15 cellular contexts compared by ENCODE assay signal in the genomic region with DNA sequence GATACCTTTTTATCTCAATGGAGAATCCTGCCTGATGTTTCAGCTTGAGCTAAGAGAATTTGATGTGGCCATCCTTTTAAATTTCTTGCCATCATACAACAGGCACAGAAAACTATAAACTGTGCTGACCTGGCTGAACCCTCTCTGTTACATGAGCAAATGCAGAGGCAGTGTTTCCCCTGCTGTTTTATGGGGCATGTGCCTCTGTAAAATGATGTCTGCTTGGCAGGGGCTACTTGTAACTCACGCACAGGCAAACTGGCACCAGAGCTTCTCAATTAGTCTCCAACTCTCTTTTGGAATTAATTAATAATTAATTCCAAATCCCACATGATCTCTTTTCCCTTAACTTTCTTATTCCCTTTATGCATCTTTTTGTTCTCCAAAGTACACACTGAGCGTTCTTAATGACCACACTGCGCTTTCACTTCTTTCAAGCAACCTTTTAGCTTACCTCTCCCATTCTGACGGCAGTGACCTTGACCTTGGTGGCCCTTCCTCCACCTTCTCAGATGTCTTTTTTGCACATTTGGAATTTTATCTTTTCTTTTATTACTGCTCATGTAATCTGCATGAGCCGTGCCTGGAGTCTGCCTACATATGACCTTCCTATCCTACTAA.
DNase-seq lines count a peak whose midpoint lies in the region; TF ChIP-seq lines count a peak whose summit lies in the region.
"Had no signal": no experiment of that assay in that cellular context is flagged by ENCODE, and none has a peak within 500 bp of the region (broad histone marks: within the 10 kb centered on the region; RNA-seq: fewer than 3 reads in every experiment).

No MANE protein-coding gene starts in this region.

- H3K9ac ChIP-seq in smooth muscle cell (ENCODE audit: low read depth), result no peak overlapping the region
- H3K9ac ChIP-seq: BLaER1 treated with 17β-estradiol and CSF1 and Interleukin-3, amounts not matched to agents 10 nM and 100 nM had no signal

- no peak overlapping the region; the same call in 1 of the 2 replicates for H3K27ac ChIP-seq in HEK293 (ENCODE audit: extremely low read depth, low read depth, low read length)
- peak overlapping the region; percentile 84 for H3K27ac ChIP-seq in VCaP
- H3K27ac ChIP-seq in smooth muscle cell (ENCODE audit: low read depth), result peak overlapping the region; percentile 7
- H3K27ac ChIP-seq: BLaER1 treated with 17β-estradiol and CSF1 and Interleukin-3, amounts not matched to agents 10 nM and 100 nM had no signal

- no peak overlapping the region for H2AFZ ChIP-seq in smooth muscle cell (ENCODE audit: low read depth)

- H3K79me2 ChIP-seq in smooth muscle cell (ENCODE audit: low read depth), result no peaks in the 10 kb centered on the region

- WGBS in smooth muscle cell (ENCODE audit: low lambda C conversion rate), result 71% methylated on average over 5 of the region's 5 CpGs

- TF ChIP-seq CTCF in HEK293 (tag by site-specific recombination; IDR thresholded peaks at IDR 0.05) (no peak), VCaP (conservative IDR thresholded peaks at IDR 0.05) (no peak), smooth muscle cell (IDR thresholded peaks at IDR 0.05; ENCODE audit: borderline replicate concordance, insufficient read depth, poor library complexity, severe bottlenecking) (no peak)

- H3K36me3 ChIP-seq in HEK293 (ENCODE audit: control insufficient read depth in 2 of 2, insufficient read depth in 1 of 2, low read length in 2 of 2) (no peaks in the 10 kb centered on the region), smooth muscle cell (ENCODE audit: low read depth) (no peaks in the 10 kb centered on the region)
- H3K36me3 ChIP-seq: BLaER1 treated with 17β-estradiol and CSF1 and Interleukin-3, amounts not matched to agents 10 nM and 100 nM had no signal

- no peaks in the 10 kb centered on the region for H3K27me3 ChIP-seq in smooth muscle cell (ENCODE audit: low read depth)
- H3K27me3 ChIP-seq: BLaER1 treated with 17β-estradiol and CSF1 and Interleukin-3, amounts not matched to agents 10 nM and 100 nM had no signal

- no peaks in the 10 kb centered on the region for H4K20me1 ChIP-seq in smooth muscle cell (ENCODE audit: low read depth)
- H4K20me1 ChIP-seq: BLaER1 treated with 17β-estradiol and CSF1 and Interleukin-3, amounts not matched to agents 10 nM and 100 nM had no signal

- POLR2A ChIA-PET in HEK293 (lab: Yijun Ruan, JAX), result no interaction called here

- no peaks in the 10 kb centered on the region for H3F3A ChIP-seq in smooth muscle cell (ENCODE audit: low read depth)

- no peaks in the 10 kb centered on the region for H3K9me3 ChIP-seq in HEK293 (ENCODE audit: control insufficient read depth, insufficient read depth, low read depth, low read length)
- H3K9me3 ChIP-seq in smooth muscle cell (replicated peaks; ENCODE audit: low read depth), result no peaks in the 10 kb centered on the region

- H3K4me3 ChIP-seq in HEK293 (ENCODE audit: low read depth, low read length) (no peak overlapping the region), smooth muscle cell (no peak overlapping the region)
- H3K4me3 ChIP-seq: BLaER1 treated with 17β-estradiol and CSF1 and Interleukin-3, amounts not matched to agents 10 nM and 100 nM had no signal

- H3K4me1 ChIP-seq in HEK293 (ENCODE audit: control insufficient read depth, insufficient read depth, low read length) (peaks cover 13% of the 10 kb centered on the region), smooth muscle cell (ENCODE audit: low read depth) (peaks cover 6% of the 10 kb centered on the region)

- peak overlapping the region; percentile 58 for H3K4me2 ChIP-seq in smooth muscle cell

- DNase-seq in DMS79 treated with DMSO at 0.1 percent for 48 hours (lab: John Stamatoyannopoulos, UW) (peak; percentile 20), DMS79 (lab: John Stamatoyannopoulos, UW) (no peak), smooth muscle cell (lab: John Stamatoyannopoulos, UW; ENCODE audit: unreplicated experiment) (no peak), dermis blood vessel endothelial cell (no peak), HUDEP-2 (lab: John Stamatoyannopoulos, UW; ENCODE audit: unreplicated experiment in 76 of 76) (no peak)
- DNase-seq: ACHN; CD4-positive, CD25-positive, alpha-beta regulatory T cell; DND-41; GDM1; GOT3; H9; HFFc6 had no signal

- CTCF ChIA-PET in HEK293 (lab: Yijun Ruan, JAX), result interaction anchor here (0.7 kb wide), 1 partner anchor 30 kb away, joined by 4 read pairs; no protein-coding TSS in a partner anchor

TF ChIP-seq in HEK293, 187 proteins besides CTCF, POLR2A, EP300 and RAD21 (continues in another document):
- TF ChIP-seq ZNF518A (tag by site-specific recombination; conservative IDR thresholded peaks at IDR 0.05; ENCODE audit: low read depth) (peak; percentile 35; the same call in 1 of the 2 replicates), SP7 (tag by site-specific recombination; IDR thresholded peaks at IDR 0.05) (peak; percentile 73), ZNF830 (tag by site-specific recombination; IDR thresholded peaks at IDR 0.05; ENCODE audit: low read depth) (no peak), GFI1B (tag by site-specific recombination; IDR thresholded peaks at IDR 0.05) (no peak), ZNF24 (tag by site-specific recombination; IDR thresholded peaks at IDR 0.05) (0 out of 2 replicates have a peak, but pooled peaks have one; percentile 30), ZNF121 (tag by site-specific recombination; IDR thresholded peaks at IDR 0.05) (no peak), ZBTB20 (tag by site-specific recombination; IDR thresholded peaks at IDR 0.05) (peak; percentile 26; the same call in 1 of the 2 replicates), ZNF561 (tag by site-specific recombination; IDR thresholded peaks at IDR 0.05; ENCODE audit: borderline replicate concordance) (peak; percentile 86; the same call in 1 of the 2 replicates), HOXD13 (CRISPR knock-in tag; IDR thresholded peaks at IDR 0.05; ENCODE audit: borderline replicate concordance) (peak; percentile 76; the same call in 1 of the 2 replicates)
- TF ChIP-seq, protein P1, sequence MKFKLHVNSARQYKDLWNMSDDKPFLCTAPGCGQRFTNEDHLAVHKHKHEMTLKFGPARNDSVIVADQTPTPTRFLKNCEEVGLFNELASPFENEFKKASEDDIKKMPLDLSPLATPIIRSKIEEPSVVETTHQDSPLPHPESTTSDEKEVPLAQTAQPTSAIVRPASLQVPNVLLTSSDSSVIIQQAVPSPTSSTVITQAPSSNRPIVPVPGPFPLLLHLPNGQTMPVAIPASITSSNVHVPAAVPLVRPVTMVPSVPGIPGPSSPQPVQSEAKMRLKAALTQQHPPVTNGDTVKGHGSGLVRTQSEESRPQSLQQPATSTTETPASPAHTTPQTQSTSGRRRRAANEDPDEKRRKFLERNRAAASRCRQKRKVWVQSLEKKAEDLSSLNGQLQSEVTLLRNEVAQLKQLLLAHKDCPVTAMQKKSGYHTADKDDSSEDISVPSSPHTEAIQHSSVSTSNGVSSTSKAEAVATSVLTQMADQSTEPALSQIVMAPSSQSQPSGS (tag by site-specific recombination; IDR thresholded peaks at IDR 0.05; ENCODE audit: low read depth), result peak; percentile 3; the same call in 1 of the 2 replicates
